1 cellular context compared by ENCODE assay signal in genomic region chr2:150062416-150062815, GRCh38.
TF ChIP-seq lines count a peak whose summit lies in the region.

No MANE protein-coding gene starts in this region.

TF ChIP-seq in GM23338, 12 proteins besides CTCF, POLR2A, EP300 and RAD21 (continued from another document):
- TF ChIP-seq ZNF462 (CRISPR knock-in tag; IDR thresholded peaks at IDR 0.05) (no peak), STAT1 (IDR thresholded peaks at IDR 0.05; ENCODE audit: unreplicated experiment) (no peak), ZNF331 (CRISPR knock-in tag; IDR thresholded peaks at IDR 0.05; ENCODE audit: low read depth) (no peak), CREB1 (CRISPR knock-in tag; IDR thresholded peaks at IDR 0.05; ENCODE audit: low read depth) (no peak), JUNB (IDR thresholded peaks at IDR 0.05; ENCODE audit: unreplicated experiment) (no peak), NANOG (IDR thresholded peaks at IDR 0.05; ENCODE audit: borderline replicate concordance) (no peak), ZNF114 (CRISPR knock-in tag; IDR thresholded peaks at IDR 0.05) (no peak), POLR2AphosphoS5 (IDR thresholded peaks at IDR 0.05; ENCODE audit: low read depth) (no peak), REST (IDR thresholded peaks at IDR 0.05; ENCODE audit: unreplicated experiment) (no peak)
